Comparison of ENCODE assay signal across 23 cellular contexts in the genomic region with DNA sequence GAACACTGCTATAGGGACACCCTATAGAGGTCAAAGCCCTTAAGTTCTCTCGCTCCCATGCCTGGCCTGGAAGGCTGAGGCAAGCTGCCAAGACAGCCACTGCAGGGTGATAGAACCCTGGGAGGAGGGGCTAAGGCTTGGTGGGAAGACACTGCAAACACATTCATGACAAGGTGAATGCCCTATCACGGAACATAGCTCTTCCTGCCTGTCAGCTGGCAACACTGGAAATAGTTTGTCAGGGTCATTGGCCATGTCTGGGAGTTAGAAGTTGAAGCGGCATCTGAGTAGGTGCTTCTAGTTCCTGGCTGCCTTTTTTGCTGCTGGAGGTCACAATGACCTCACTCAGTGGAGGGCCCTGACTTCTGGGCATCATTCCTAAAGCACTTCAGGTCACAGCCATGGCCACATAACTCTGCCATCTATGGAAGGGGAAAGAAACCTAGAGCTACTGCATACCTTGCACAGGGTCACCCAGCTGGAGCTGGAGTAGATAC. TPM values are rescaled to one million over a fixed set of nuclear protein-coding genes. Genes with fewer than 3 reads are reported as not detected.
DNase-seq lines count a peak whose midpoint lies in the region; ATAC-seq and TF ChIP-seq lines count a peak whose summit lies in the region.
"Had no signal": no experiment of that assay in that cellular context is flagged by ENCODE, and none has a peak within 500 bp of the region (broad histone marks: within the 10 kb centered on the region; RNA-seq: fewer than 3 reads in every experiment).

No MANE protein-coding gene starts in this region.

- no peak overlapping the region for H3K4ac ChIP-seq in neuronal stem cell (ENCODE audit: low read length)

- peak overlapping the region; percentile 60 to 95 for H3K27ac ChIP-seq in ascending aorta
- peak overlapping the region; percentile 89 to 93 for H3K27ac ChIP-seq in right atrium auricular region
- no peak overlapping the region for H3K27ac ChIP-seq in ovary
- H3K27ac ChIP-seq in neuronal stem cell (replicated peaks; ENCODE audit: low read length) = no peak overlapping the region

- no peak overlapping the region for H3K9ac ChIP-seq in neuronal stem cell (ENCODE audit: low read depth, low read length, poor library complexity)

- no peak overlapping the region for H2AFZ ChIP-seq in neuronal stem cell (ENCODE audit: low read length)

- no peak overlapping the region for H2AK5ac ChIP-seq in neuronal stem cell (ENCODE audit: low read depth, low read length)

- H3K4me3 ChIP-seq in ascending aorta (no peak overlapping the region), right atrium auricular region (peak overlapping the region; percentile 58 to 59), ovary (no peak overlapping the region), neuronal stem cell (ENCODE audit: low read length in 2 of 2) (no peak overlapping the region)

- no peak overlapping the region for H3K23ac ChIP-seq in neuronal stem cell (ENCODE audit: low read depth, low read length, poor library complexity)

- H3K79me1 ChIP-seq in neuronal stem cell (ENCODE audit: low read depth, low read length) = no peaks in the 10 kb centered on the region

- intact Hi-C loops in ascending aorta (cut with DNase I) (no loop called here), ovary (cut with DNase I) (no loop called here)

- H3K14ac ChIP-seq in neuronal stem cell (ENCODE audit: low read length) = no peak overlapping the region

- no peak overlapping the region for H3K18ac ChIP-seq in neuronal stem cell (ENCODE audit: low read length)

- H3K27me3 ChIP-seq in ascending aorta (no peaks in the 10 kb centered on the region), right atrium auricular region (no peaks in the 10 kb centered on the region), ovary (no peaks in the 10 kb centered on the region), neuronal stem cell (ENCODE audit: control insufficient read depth in 3 of 3, insufficient read depth in 3 of 3, low read depth in 1 of 3, low read length in 3 of 3) (peaks cover 0 to 8% (median 0%) of the 10 kb centered on the region in 3 experiments)

- no peak overlapping the region for H4K8ac ChIP-seq in neuronal stem cell (ENCODE audit: low read depth, low read length)

- ATAC-seq in HG03432 (IDR thresholded peaks at IDR 0.05; ENCODE audit: unreplicated experiment) = no peak
- ATAC-seq: CD8-positive, alpha-beta T cell; natural killer cell; stimulated activated naive B cell treated with anti-CD40 and anti-IgM and Interleukin-4, amounts not matched to agents 10 μg/mL and 1 μg/mL and 100 μg/mL, for 72 hours had no signal

- in situ Hi-C loops in G401 (cut with HindIII; ENCODE audit: low sequenced_read_pairs) = no loop called here

- H4K91ac ChIP-seq in neuronal stem cell (ENCODE audit: low read depth, low read length, poor library complexity) = no peak overlapping the region

- H3K9me3 ChIP-seq in ascending aorta (no peaks in the 10 kb centered on the region), right atrium auricular region (no peaks in the 10 kb centered on the region), ovary (no peaks in the 10 kb centered on the region), neuronal stem cell (replicated peaks in 1 of 2; ENCODE audit: control insufficient read depth in 2 of 2, insufficient read depth in 1 of 2, low read depth in 1 of 2, low read length in 2 of 2) (no peaks in the 10 kb centered on the region)

- WGBS in ovary, 3 donors = 30 to 38% (median 35%) methylated on average over 3 of the region's 3 CpGs
- WGBS in neuronal stem cell (ENCODE audit: extremely low coverage in 2 of 2, insufficient read length in 2 of 2, insufficient replicate concordance in 1 of 2), 2 donors = no CpG with 5 or more reads among the region's 3 CpGs

- peak; percentile 13 for DNase-seq in G401 (ENCODE audit: low spot score)
- no peak for DNase-seq in ascending aorta (ENCODE audit: low spot score in 2 of 2)
- no peak for DNase-seq in right atrium auricular region (ENCODE audit: low spot score)
- peak in 4 of 5 donors; percentile 41 to 63 (median 50) for DNase-seq in ovary
- DNase-seq in stimulated activated naive CD4-positive, alpha-beta T cell treated with Interleukin-2 at 50 U/mL for 16 hours (lab: John Stamatoyannopoulos, UW) = no peak
- no peak for DNase-seq in neuronal stem cell (ENCODE audit: low spot score)
- no peak for DNase-seq in NCI-H1105 treated with DMSO at 0.1 percent for 48 hours (lab: John Stamatoyannopoulos, UW)
- DNase-seq: ACHN; activated CD4-positive, CD25-positive, alpha-beta regulatory T cell; activated effector memory CD4-positive, alpha-beta T cell treated with Interleukin-2 at 50 U/mL for 16 hours; anterior cingulate cortex; CD8-positive, alpha-beta T cell; EL; endodermal cell; HCEC 1CT; natural killer cell; NCI-H1436 treated with DMSO at 0.1 percent for 48 hours; NCI-H510A; SIG-M5; stimulated activated naive B cell treated with anti-CD40 and anti-IgM and Interleukin-4, amounts not matched to agents 10 μg/mL and 1 μg/mL and 100 μg/mL, for 72 hours had no signal

- H3K4me1 ChIP-seq in ascending aorta (peaks cover 4 to 33% of the 10 kb centered on the region in 2 donors), right atrium auricular region (peaks cover 0 to 22% of the 10 kb centered on the region in 2 donors), ovary (ENCODE audit: insufficient read depth) (peaks cover 27% of the 10 kb centered on the region), neuronal stem cell (ENCODE audit: control insufficient read depth in 2 of 2, insufficient read depth in 1 of 2, low read depth in 1 of 2, low read length in 2 of 2) (peaks cover 19 to 21% of the 10 kb centered on the region in 2 donors)

- H3K4me2 ChIP-seq in neuronal stem cell (ENCODE audit: insufficient read depth, low read length, poor library complexity, severe bottlenecking) = no peak overlapping the region

- TF ChIP-seq EP300 in ovary (IDR thresholded peaks at IDR 0.05) = no peak

- no peak overlapping the region for H2BK15ac ChIP-seq in neuronal stem cell (ENCODE audit: low read length)

- H2BK12ac ChIP-seq in neuronal stem cell (ENCODE audit: low read length) = no peak overlapping the region

- TF ChIP-seq CTCF in ascending aorta (IDR thresholded peaks at IDR 0.05) (no peak), right atrium auricular region (IDR thresholded peaks at IDR 0.05) (no peak), ovary (IDR thresholded peaks at IDR 0.05) (no peak)

- peaks cover 33 to 37% of the 10 kb centered on the region in 2 donors for H3K36me3 ChIP-seq in ascending aorta
- peaks cover 85% of the 10 kb centered on the region for H3K36me3 ChIP-seq in right atrium auricular region
- no peaks in the 10 kb centered on the region for H3K36me3 ChIP-seq in ovary
- peaks cover 10 to 55% of the 10 kb centered on the region in 2 donors for H3K36me3 ChIP-seq in neuronal stem cell (replicated peaks in 1 of 2; ENCODE audit: control insufficient read depth in 2 of 2, insufficient read depth in 2 of 2, low read length in 2 of 2)

- no peak for TF ChIP-seq POLR2A in ovary (IDR thresholded peaks at IDR 0.05)

- H2BK120ac ChIP-seq in neuronal stem cell (ENCODE audit: low read depth, low read length) = no peak overlapping the region

- no peak overlapping the region for H2BK5ac ChIP-seq in neuronal stem cell (ENCODE audit: low read length)

RNA-seq across cellular contexts. Expression of gene FABP3, which starts 4.2 kb away (rescaled TPM):
- 0.25 TPM in 1 of 2 replicates, not detected in the other for total RNA-seq in G401 (2014; rRNA removed; shearing (Covaris generic))
- total RNA-seq in ascending aorta = 24.2 TPM
- total RNA-seq in right atrium auricular region = 1,000 to 10,000 TPM; 3,211 to 3,527 TPM
- total RNA-seq in ovary = 10 to 100 TPM in 6 of 7 donors, 1 to 10 TPM in 1; 3.3 to 39.3 (median 24.2) TPM
- 100 to 1,000 TPM in 1 of 2 donors, 10 to 100 TPM in 1; 20.0 to 153 TPM for polyA plus RNA-seq in ovary
- 2.4 TPM for polyA plus RNA-seq in neuronal stem cell (2013, experiment 1 of 2)
- polyA plus RNA-seq in neuronal stem cell (2013, experiment 2 of 2) = 2.5 TPM
- total RNA-seq: CD8-positive, alpha-beta T cell; HT1080; natural killer cell; T-helper 1 cell treated with Interleukin-12 subunit alpha and Interleukin-12 subunit beta and Interleukin-4 antibody, amounts not matched to agents 30 ng/mL and 1 ng/mL, for 36 hours had no signal

RNA-seq across cellular contexts. Expression of gene SERINC2, which starts 44.4 kb away (rescaled TPM):
- total RNA-seq in G401 (2014; rRNA removed; shearing (Covaris generic)) = 12.9 and 15.6 TPM in 2 replicates
- total RNA-seq in ascending aorta = 10.7 TPM
- total RNA-seq in right atrium auricular region = 1 to 10 TPM in 1 of 2 donors, under 1 TPM in 1; 0.70 to 3.8 TPM
- total RNA-seq in ovary = 10 to 100 TPM in 1 of 7 donors, 1 to 10 TPM in 3, under 1 TPM in 3; 0.25 to 15.2 (median 2.0) TPM
- under 1 TPM in 1 of 2 donors, not detected in 1; 0.90 TPM for polyA plus RNA-seq in ovary
- polyA plus RNA-seq in neuronal stem cell (2013, experiment 1 of 2) = 36.2 TPM
- 35.5 TPM for polyA plus RNA-seq in neuronal stem cell (2013, experiment 2 of 2)
- total RNA-seq: CD8-positive, alpha-beta T cell had no signal

Comparison
In these comparisons a context has a peak if more than half of its experiments do, and no peak if none do; other contexts are left out.
1. DNase-seq: peak in G401 (single experiment) and ovary (4 of 5); none in ascending aorta (0 of 2), right atrium auricular region (single experiment), stimulated activated naive CD4-positive, alpha-beta T cell treated with Interleukin-2 at 50 U/mL for 16 hours (single experiment), neuronal stem cell (single experiment) and NCI-H1105 treated with DMSO at 0.1 percent for 48 hours (single experiment).
2. H3K27ac ChIP-seq: peak in ascending aorta (2 of 2) and right atrium auricular region (2 of 2); none in ovary (0 of 2) and neuronal stem cell (single experiment).
3. H3K4me3 ChIP-seq: peak in right atrium auricular region (2 of 2); none in ascending aorta (0 of 2), ovary (single experiment) and neuronal stem cell (0 of 2).
4. RNA of gene FABP3, which starts 4.2 kb away (total RNA-seq): 3,211 to 3,527 TPM in right atrium auricular region; 3.3 to 39.3 TPM in ovary, 24.2 TPM in ascending aorta (single experiment) and 0.25 TPM in G401; every median in the first group is over 10 times any median in the second.